In the genomic region with DNA sequence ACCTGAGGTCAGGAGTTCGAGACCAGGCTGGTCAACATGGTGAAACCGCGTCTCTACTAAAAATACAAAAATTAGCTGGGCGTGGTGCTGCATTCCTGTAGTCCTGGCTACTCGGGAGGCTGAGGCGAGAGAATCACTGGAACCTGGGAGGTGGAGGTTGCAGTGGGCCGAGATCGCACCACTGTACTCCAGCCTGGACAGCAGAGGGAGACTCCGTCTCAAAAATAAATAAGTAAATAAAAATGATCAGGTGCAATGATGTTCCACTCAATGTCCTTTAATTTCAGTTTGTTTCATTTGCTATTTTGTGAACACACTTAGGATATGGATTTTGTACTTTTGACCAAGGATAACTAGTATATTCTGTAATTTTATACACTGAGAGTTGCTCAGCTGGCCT, we compare ENCODE assay signal across 16 cellular contexts. TPM values are rescaled to one million over a fixed set of nuclear protein-coding genes. Genes with fewer than 3 reads are reported as not detected.
A peak's percentile ranks its signal among the peaks of the same experiment; 100 is the strongest.
DNase-seq lines count a peak whose midpoint lies in the region; ATAC-seq and TF ChIP-seq lines count a peak whose summit lies in the region.
"Had no signal": no experiment of that assay in that cellular context is flagged by ENCODE, and none has a peak within 500 bp of the region (broad histone marks: within the 10 kb centered on the region; RNA-seq: fewer than 3 reads in every experiment).

No MANE protein-coding gene starts in this region.

- H3K9ac ChIP-seq in neuronal stem cell (ENCODE audit: low read depth, low read length, poor library complexity) = no peak overlapping the region

- H2BK120ac ChIP-seq in neuronal stem cell (ENCODE audit: low read depth, low read length) = no peak overlapping the region

- no peaks in the 10 kb centered on the region for H3K79me1 ChIP-seq in neuronal stem cell (ENCODE audit: low read depth, low read length)

- DNase-seq in left colon (no peak), glutamatergic neuron (no peak), neuronal stem cell (ENCODE audit: low spot score) (no peak)
- DNase-seq: activated CD4-positive, alpha-beta T cell treated with anti-CD3 and anti-CD28 coated beads, Interleukin-2, amount 10 ng/mL, durations not matched to agents 24 days and 14 days; activated gamma-delta T cell; AML-193; cortex of kidney; NCI-H1048; NCI-H510A treated with DMSO at 0.1 percent for 48 hours; substantia nigra had no signal

- H3K18ac ChIP-seq in neuronal stem cell (ENCODE audit: low read length) = no peak overlapping the region

- H3K23ac ChIP-seq in neuronal stem cell (ENCODE audit: low read depth, low read length, poor library complexity) = no peak overlapping the region

- no CpG with 5 or more reads among the region's 9 CpGs for WGBS in neuronal stem cell (ENCODE audit: extremely low coverage in 2 of 2, insufficient read length in 2 of 2, insufficient replicate concordance in 1 of 2), 2 donors

- no peaks in the 10 kb centered on the region for H3K27me3 ChIP-seq in neuronal stem cell (ENCODE audit: control insufficient read depth in 3 of 3, insufficient read depth in 3 of 3, low read depth in 1 of 3, low read length in 3 of 3)
- H3K27me3 ChIP-seq: gastroesophageal sphincter had no signal

- peaks cover 0 to under 1% of the 10 kb centered on the region in 2 donors for H3K9me3 ChIP-seq in neuronal stem cell (replicated peaks in 1 of 2; ENCODE audit: control insufficient read depth in 2 of 2, insufficient read depth in 1 of 2, low read depth in 1 of 2, low read length in 2 of 2)
- H3K9me3 ChIP-seq: gastroesophageal sphincter had no signal

- H4K91ac ChIP-seq in neuronal stem cell (ENCODE audit: low read depth, low read length, poor library complexity) = no peak overlapping the region

- H2BK15ac ChIP-seq in neuronal stem cell (ENCODE audit: low read length) = no peak overlapping the region

- H2BK12ac ChIP-seq in neuronal stem cell (ENCODE audit: low read length) = no peak overlapping the region

- peaks cover 3% of the 10 kb centered on the region for H3K27me3 Mint-ChIP-seq in glutamatergic neuron (ENCODE audit: unreplicated experiment)
- H3K27me3 Mint-ChIP-seq: activated CD4-positive, alpha-beta T cell treated with anti-CD3 and anti-CD28 coated beads, Interleukin-2, amount 10 ng/mL, durations not matched to agents 24 days and 14 days had no signal

- TF ChIP-seq CTCF in 22Rv1 (IDR thresholded peaks at IDR 0.05) = peak; percentile 39
- TF ChIP-seq CTCF in GM12873 (IDR thresholded peaks at IDR 0.05; ENCODE audit: insufficient read depth, low read depth, low read length, missing control alignments) = peak; percentile 12
- no peak for TF ChIP-seq CTCF in glutamatergic neuron (IDR thresholded peaks at IDR 0.05; ENCODE audit: partially characterized antibody, unreplicated experiment)

- H3K36me3 Mint-ChIP-seq in glutamatergic neuron (ENCODE audit: unreplicated experiment) = no peaks in the 10 kb centered on the region

- H3K4me2 ChIP-seq in neuronal stem cell (ENCODE audit: insufficient read depth, low read length, poor library complexity, severe bottlenecking) = no peak overlapping the region

- H3K27ac Mint-ChIP-seq in glutamatergic neuron (ENCODE audit: unreplicated experiment) = no peak overlapping the region
- H3K27ac Mint-ChIP-seq: activated CD4-positive, alpha-beta T cell treated with anti-CD3 and anti-CD28 coated beads, Interleukin-2, amount 10 ng/mL, durations not matched to agents 24 days and 14 days had no signal

- H3K4ac ChIP-seq in neuronal stem cell (ENCODE audit: low read length) = no peak overlapping the region

- no peaks in the 10 kb centered on the region for H3K9me3 Mint-ChIP-seq in glutamatergic neuron (ENCODE audit: unreplicated experiment)
- H3K9me3 Mint-ChIP-seq: activated CD4-positive, alpha-beta T cell treated with anti-CD3 and anti-CD28 coated beads, Interleukin-2, amount 10 ng/mL, durations not matched to agents 24 days and 14 days had no signal

- H3K27ac ChIP-seq in 22Rv1 = no peak overlapping the region
- H3K27ac ChIP-seq in neuronal stem cell (replicated peaks; ENCODE audit: low read length) = no peak overlapping the region
- H3K27ac ChIP-seq: gastroesophageal sphincter had no signal

- H3K4me1 Mint-ChIP-seq in glutamatergic neuron (ENCODE audit: low read depth, unreplicated experiment) = no peaks in the 10 kb centered on the region

- no peak overlapping the region for H3K14ac ChIP-seq in neuronal stem cell (ENCODE audit: low read length)

- intact Hi-C loops in left colon (cut with DNase I, micrococcal nuclease) = no loop called here

- H2BK5ac ChIP-seq in neuronal stem cell (ENCODE audit: low read length) = no peak overlapping the region

- no peaks in the 10 kb centered on the region for H3K4me1 ChIP-seq in neuronal stem cell (ENCODE audit: control insufficient read depth in 2 of 2, insufficient read depth in 1 of 2, low read depth in 1 of 2, low read length in 2 of 2)

- H3K4me3 ChIP-seq in neuronal stem cell (ENCODE audit: low read length in 2 of 2) = no peak overlapping the region
- H3K4me3 ChIP-seq: gastroesophageal sphincter had no signal

- no peak overlapping the region for H2AK5ac ChIP-seq in neuronal stem cell (ENCODE audit: low read depth, low read length)

- H3K4me3 Mint-ChIP-seq in glutamatergic neuron (ENCODE audit: unreplicated experiment) = no peak overlapping the region
- H3K4me3 Mint-ChIP-seq: activated CD4-positive, alpha-beta T cell treated with anti-CD3 and anti-CD28 coated beads, Interleukin-2, amount 10 ng/mL, durations not matched to agents 24 days and 14 days had no signal

- no peak overlapping the region for H2AFZ ChIP-seq in neuronal stem cell (ENCODE audit: low read length)

- no peak overlapping the region for H4K8ac ChIP-seq in neuronal stem cell (ENCODE audit: low read depth, low read length)

- 0 out of 3 replicates have a peak, but pooled peaks have one; percentile 26 for ATAC-seq in SK-N-SH treated with all-trans-retinoic acid at 6 μM for 48 hours
- ATAC-seq in left colon = peak; percentile 30
- ATAC-seq in HG03108 (IDR thresholded peaks at IDR 0.05; ENCODE audit: unreplicated experiment) = no peak
- no peak for ATAC-seq in GM21825 (IDR thresholded peaks at IDR 0.05; ENCODE audit: unreplicated experiment)
- ATAC-seq: gastroesophageal sphincter had no signal

- H3K36me3 ChIP-seq in neuronal stem cell (replicated peaks in 1 of 2; ENCODE audit: control insufficient read depth in 2 of 2, insufficient read depth in 2 of 2, low read length in 2 of 2) = peaks cover 16 to 88% of the 10 kb centered on the region in 2 donors

TF ChIP-seq in SK-N-SH treated with all-trans-retinoic acid at 6 μM for 48 hours, 23 proteins besides CTCF, POLR2A, EP300 and RAD21 (continues in another document):
- TF ChIP-seq RARB (CRISPR knock-in tag; IDR thresholded peaks at IDR 0.05) (no peak), TOX (CRISPR knock-in tag; IDR thresholded peaks at IDR 0.05; ENCODE audit: borderline replicate concordance) (no peak), ZFP30 (CRISPR knock-in tag; IDR thresholded peaks at IDR 0.05) (no peak), ISL1 (CRISPR knock-in tag; IDR thresholded peaks at IDR 0.05) (no peak), SNAI2 (CRISPR knock-in tag; IDR thresholded peaks at IDR 0.05) (no peak), ESRRG (CRISPR knock-in tag; IDR thresholded peaks at IDR 0.05) (no peak), OSR1 (CRISPR knock-in tag; IDR thresholded peaks at IDR 0.05) (no peak)
- TF ChIP-seq, protein P1, sequence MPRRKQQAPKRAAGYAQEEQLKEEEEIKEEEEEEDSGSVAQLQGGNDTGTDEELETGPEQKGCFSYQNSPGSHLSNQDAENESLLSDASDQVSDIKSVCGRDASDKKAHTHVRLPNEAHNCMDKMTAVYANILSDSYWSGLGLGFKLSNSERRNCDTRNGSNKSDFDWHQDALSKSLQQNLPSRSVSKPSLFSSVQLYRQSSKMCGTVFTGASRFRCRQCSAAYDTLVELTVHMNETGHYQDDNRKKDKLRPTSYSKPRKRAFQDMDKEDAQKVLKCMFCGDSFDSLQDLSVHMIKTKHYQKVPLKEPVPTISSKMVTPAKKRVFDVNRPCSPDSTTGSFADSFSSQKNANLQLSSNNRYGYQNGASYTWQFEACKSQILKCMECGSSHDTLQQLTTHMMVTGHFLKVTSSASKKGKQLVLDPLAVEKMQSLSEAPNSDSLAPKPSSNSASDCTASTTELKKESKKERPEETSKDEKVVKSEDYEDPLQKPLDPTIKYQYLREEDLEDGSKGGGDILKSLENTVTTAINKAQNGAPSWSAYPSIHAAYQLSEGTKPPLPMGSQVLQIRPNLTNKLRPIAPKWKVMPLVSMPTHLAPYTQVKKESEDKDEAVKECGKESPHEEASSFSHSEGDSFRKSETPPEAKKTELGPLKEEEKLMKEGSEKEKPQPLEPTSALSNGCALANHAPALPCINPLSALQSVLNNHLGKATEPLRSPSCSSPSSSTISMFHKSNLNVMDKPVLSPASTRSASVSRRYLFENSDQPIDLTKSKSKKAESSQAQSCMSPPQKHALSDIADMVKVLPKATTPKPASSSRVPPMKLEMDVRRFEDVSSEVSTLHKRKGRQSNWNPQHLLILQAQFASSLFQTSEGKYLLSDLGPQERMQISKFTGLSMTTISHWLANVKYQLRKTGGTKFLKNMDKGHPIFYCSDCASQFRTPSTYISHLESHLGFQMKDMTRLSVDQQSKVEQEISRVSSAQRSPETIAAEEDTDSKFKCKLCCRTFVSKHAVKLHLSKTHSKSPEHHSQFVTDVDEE (CRISPR knock-in tag; IDR thresholded peaks at IDR 0.05) = no peak
- TF ChIP-seq, protein P2, sequence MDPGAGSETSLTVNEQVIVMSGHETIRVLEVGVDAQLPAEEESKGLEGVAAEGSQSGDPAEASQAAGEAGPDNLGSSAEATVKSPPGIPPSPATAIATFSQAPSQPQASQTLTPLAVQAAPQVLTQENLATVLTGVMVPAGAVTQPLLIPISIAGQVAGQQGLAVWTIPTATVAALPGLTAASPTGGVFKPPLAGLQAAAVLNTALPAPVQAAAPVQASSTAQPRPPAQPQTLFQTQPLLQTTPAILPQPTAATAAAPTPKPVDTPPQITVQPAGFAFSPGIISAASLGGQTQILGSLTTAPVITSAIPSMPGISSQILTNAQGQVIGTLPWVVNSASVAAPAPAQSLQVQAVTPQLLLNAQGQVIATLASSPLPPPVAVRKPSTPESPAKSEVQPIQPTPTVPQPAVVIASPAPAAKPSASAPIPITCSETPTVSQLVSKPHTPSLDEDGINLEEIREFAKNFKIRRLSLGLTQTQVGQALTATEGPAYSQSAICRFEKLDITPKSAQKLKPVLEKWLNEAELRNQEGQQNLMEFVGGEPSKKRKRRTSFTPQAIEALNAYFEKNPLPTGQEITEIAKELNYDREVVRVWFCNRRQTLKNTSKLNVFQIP (CRISPR knock-in tag; IDR thresholded peaks at IDR 0.05; ENCODE audit: borderline replicate concordance, low read depth) = no peak

RNA-seq across cellular contexts. Expression of a gene that starts 9.3 kb away (rescaled TPM):
- total RNA-seq in left colon (100 to 1,000 TPM; 239 to 294 TPM), glutamatergic neuron (ENCODE audit: unreplicated experiment) (89.8 TPM)
- polyA plus RNA-seq in neuronal stem cell (2013, experiment 1 of 2) = 77.9 TPM
- polyA plus RNA-seq in neuronal stem cell (2013, experiment 2 of 2) = 75.7 TPM

RNA-seq across cellular contexts. Expression of a gene that starts 9.7 kb away (rescaled TPM):
- total RNA-seq in left colon (100 to 1,000 TPM; 166 to 180 TPM), glutamatergic neuron (ENCODE audit: unreplicated experiment) (30.5 TPM)
- 30.6 TPM for polyA plus RNA-seq in neuronal stem cell (2013, experiment 1 of 2)
- 31.4 TPM for polyA plus RNA-seq in neuronal stem cell (2013, experiment 2 of 2)

Comparison
In these comparisons a context has a peak if more than half of its experiments do, and no peak if none do; other contexts are left out.
1. ATAC-seq: peak in SK-N-SH treated with all-trans-retinoic acid at 6 μM for 48 hours (single experiment) and left colon (single experiment); none in HG03108 (single experiment) and GM21825 (single experiment).